25 cellular contexts compared by ENCODE assay signal in the genomic region with DNA sequence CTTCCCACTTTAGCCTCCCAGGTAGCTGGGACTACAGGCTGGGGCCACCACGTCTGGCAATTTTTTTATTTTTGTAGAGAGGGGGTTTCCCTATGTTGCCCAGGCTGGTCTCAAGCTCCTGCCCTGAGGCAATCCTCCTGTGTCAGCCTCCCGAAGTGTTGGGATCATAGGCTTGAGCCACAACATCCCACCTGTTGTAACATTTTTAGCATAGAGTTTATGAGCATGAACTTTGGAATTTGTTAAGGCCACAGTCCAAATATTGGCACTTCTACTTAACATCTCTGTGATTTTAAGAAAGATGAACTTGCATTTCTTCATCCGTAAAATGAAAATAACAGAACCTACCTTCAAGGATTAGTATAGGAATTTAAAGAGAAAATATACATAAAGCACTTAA.
A peak's percentile ranks its signal among the peaks of the same experiment; 100 is the strongest.
DNase-seq lines count a peak whose midpoint lies in the region; ATAC-seq and TF ChIP-seq lines count a peak whose summit lies in the region.
"Had no signal": no experiment of that assay in that cellular context is flagged by ENCODE, and none has a peak within 500 bp of the region (broad histone marks: within the 10 kb centered on the region; RNA-seq: fewer than 3 reads in every experiment).

No MANE protein-coding gene starts in this region.

- H3K4me1 Mint-ChIP-seq in naive thymus-derived CD4-positive, alpha-beta T cell: no peaks in the 10 kb centered on the region
- H3K4me1 Mint-ChIP-seq: B cell had no signal

- no peaks in the 10 kb centered on the region for H3K27me3 Mint-ChIP-seq in naive thymus-derived CD4-positive, alpha-beta T cell
- H3K27me3 Mint-ChIP-seq: B cell had no signal

- H3K9me3 ChIP-seq in right lobe of liver: no peaks in the 10 kb centered on the region
- H3K9me3 ChIP-seq in naive thymus-derived CD4-positive, alpha-beta T cell (ENCODE audit: control insufficient read depth in 2 of 3, low read length in 3 of 3): no peaks in the 10 kb centered on the region
- H3K9me3 ChIP-seq: A549, MG63 had no signal

- intact Hi-C loops in right lobe of liver (cut with DNase I): no loop called here
- intact Hi-C loops in naive thymus-derived CD4-positive, alpha-beta T cell (cut with micrococcal nuclease): loop anchor here in 1 of 2 donors (5.0 kb wide), 1 partner anchor 527 kb away; no protein-coding TSS in a partner anchor

- H3K9me3 Mint-ChIP-seq in naive thymus-derived CD4-positive, alpha-beta T cell: peaks cover 0 to 2% (median 0%) of the 10 kb centered on the region in 11 donors
- H3K9me3 Mint-ChIP-seq: CD8-positive, alpha-beta T cell had no signal

- H3K36me3 Mint-ChIP-seq in naive thymus-derived CD4-positive, alpha-beta T cell: no peaks in the 10 kb centered on the region
- H3K36me3 Mint-ChIP-seq: CD8-positive, alpha-beta T cell had no signal

- ATAC-seq in foreskin keratinocyte (peak; percentile 24), right lobe of liver (peak in 3 of 4 donors; percentile 29 to 62 (median 41)), GM19467 (IDR thresholded peaks at IDR 0.05; ENCODE audit: unreplicated experiment) (no peak)
- no peak for ATAC-seq in naive thymus-derived CD4-positive, alpha-beta T cell
- ATAC-seq: CD8-positive, alpha-beta T cell; GM12878 had no signal

- CTCF ChIA-PET in naive thymus-derived CD4-positive, alpha-beta T cell (lab: Charles Lee): no interaction called here

- DNase-seq in AG10803 (ENCODE audit: low read depth) (peak; percentile 4), NCI-H226 (peak; percentile 9), foreskin keratinocyte (peak in 1 of 2 donors; percentile 12), right lobe of liver (no peak), Ammon's horn (ENCODE audit: low spot score) (no peak)
- DNase-seq in naive thymus-derived CD4-positive, alpha-beta T cell: no peak
- no peak for DNase-seq in stimulated activated naive CD4-positive, alpha-beta T cell (lab: John Stamatoyannopoulos, UW)
- DNase-seq: CD8-positive, alpha-beta T cell; DMS 273 treated with DMSO at 0.1 percent for 48 hours; DMS79; EL; GDM1; Karpas-422; MG63; NCI-H1105 treated with DMSO at 0.1 percent for 48 hours; NCI-H146; NCI-H2029; NCI-H526 treated with DMSO at 0.1 percent for 48 hours; Right ventricle myocardium superior; RPMI8226 had no signal

- TF ChIP-seq POLR2A in right lobe of liver (IDR thresholded peaks at IDR 0.05): no peak

- H3K4me3 Mint-ChIP-seq in naive thymus-derived CD4-positive, alpha-beta T cell: no peak overlapping the region
- H3K4me3 Mint-ChIP-seq: B cell; CD8-positive, alpha-beta T cell had no signal

- H3K27me3 ChIP-seq in foreskin keratinocyte (no peaks in the 10 kb centered on the region), right lobe of liver (no peaks in the 10 kb centered on the region)
- no peaks in the 10 kb centered on the region for H3K27me3 ChIP-seq in naive thymus-derived CD4-positive, alpha-beta T cell (ENCODE audit: control insufficient read depth in 2 of 2, insufficient read depth in 2 of 2, low read length in 2 of 2)
- H3K27me3 ChIP-seq: MG63 had no signal

- TF ChIP-seq CTCF in AG10803 (conservative IDR thresholded peaks at IDR 0.05; ENCODE audit: low read length) (no peak), foreskin keratinocyte (conservative IDR thresholded peaks at IDR 0.05) (no peak), right lobe of liver (IDR thresholded peaks at IDR 0.05) (no peak)

- 41% methylated on average over 3 of the region's 3 CpGs for WGBS in right lobe of liver (ENCODE audit: insufficient coverage, low coverage, low lambda C conversion rate, missing lambda C conversion rate)

- H3K27ac ChIP-seq in foreskin keratinocyte (no peak overlapping the region), right lobe of liver (no peak overlapping the region)
- no peak overlapping the region for H3K27ac ChIP-seq in naive thymus-derived CD4-positive, alpha-beta T cell (ENCODE audit: low read depth, low read length)
- H3K27ac ChIP-seq: A549, C4-2B had no signal

- H3K36me3 ChIP-seq in right lobe of liver: no peaks in the 10 kb centered on the region
- H3K36me3 ChIP-seq in naive thymus-derived CD4-positive, alpha-beta T cell (ENCODE audit: control insufficient read depth in 2 of 3, insufficient read depth in 3 of 3, low read length in 3 of 3): no peaks in the 10 kb centered on the region
- H3K36me3 ChIP-seq: MG63 had no signal

- H3K4me1 ChIP-seq in foreskin keratinocyte (no peaks in the 10 kb centered on the region), right lobe of liver (peaks cover 0 to 5% (median 0%) of the 10 kb centered on the region in 4 donors)
- no peaks in the 10 kb centered on the region for H3K4me1 ChIP-seq in naive thymus-derived CD4-positive, alpha-beta T cell (ENCODE audit: control insufficient read depth in 2 of 2, insufficient read depth in 2 of 2, low read length in 2 of 2)
- H3K4me1 ChIP-seq: A549 had no signal

- no peak overlapping the region for H3K27ac Mint-ChIP-seq in naive thymus-derived CD4-positive, alpha-beta T cell
- H3K27ac Mint-ChIP-seq: B cell; CD8-positive, alpha-beta T cell had no signal

- H3K4me3 ChIP-seq in AG10803 (ENCODE audit: low read length): no peak overlapping the region
- H3K4me3 ChIP-seq in right lobe of liver: no peak overlapping the region
- H3K4me3 ChIP-seq in naive thymus-derived CD4-positive, alpha-beta T cell (ENCODE audit: low read length): no peak overlapping the region
- H3K4me3 ChIP-seq: A549, GM12878, MG63 had no signal

- POLR2A ChIA-PET in naive thymus-derived CD4-positive, alpha-beta T cell (lab: Charles Lee): no interaction called here

Comparison
In these comparisons a context has a peak if more than half of its experiments do, and no peak if none do; other contexts are left out.
1. DNase-seq: peak in AG10803 (single experiment) and NCI-H226 (single experiment); none in right lobe of liver (0 of 3), naive thymus-derived CD4-positive, alpha-beta T cell (0 of 9), Ammon's horn (single experiment) and stimulated activated naive CD4-positive, alpha-beta T cell (0 of 6).
2. ATAC-seq: peak in foreskin keratinocyte (single experiment) and right lobe of liver (3 of 4); none in naive thymus-derived CD4-positive, alpha-beta T cell (single experiment) and GM19467 (single experiment).